8 cellular contexts compared by ENCODE assay signal in genomic region chr6:137043710-137044365, GRCh38. TPM values are rescaled to one million over a fixed set of nuclear protein-coding genes. Genes with fewer than 3 reads are reported as not detected.
DNase-seq lines count a peak whose midpoint lies in the region; FAIRE-seq and TF ChIP-seq lines count a peak whose summit lies in the region.

No MANE protein-coding gene starts in this region.

- H3K4me1 ChIP-seq in endothelial cell of umbilical vein (ENCODE audit: control insufficient read depth, extremely low read depth, insufficient read depth, low read length), result no peaks in the 10 kb centered on the region
- peaks cover 2% of the 10 kb centered on the region for H3K4me1 ChIP-seq in urinary bladder (ENCODE audit: insufficient read depth)

- H3K27ac ChIP-seq in RWPE1 (no peak overlapping the region), endothelial cell of umbilical vein (ENCODE audit: insufficient read depth, low read depth, low read length) (no peak overlapping the region), urinary bladder (ENCODE audit: low read depth) (peak overlapping the region; percentile 13)

- H2AFZ ChIP-seq in endothelial cell of umbilical vein (ENCODE audit: low read depth, low read length), result peak overlapping the region; percentile 89

- peak; percentile 42 for FAIRE-seq in endothelial cell of umbilical vein (lab: Jason Lieb, UNC)

- TF ChIP-seq POLR2A in endothelial cell of umbilical vein (IDR thresholded peaks at IDR 0.05; ENCODE audit: low read depth, low read length), result no peak

- H3K9me3 ChIP-seq in endothelial cell of umbilical vein (replicated peaks; ENCODE audit: control insufficient read depth, insufficient read depth, low read length), result no peaks in the 10 kb centered on the region

- DNase-seq in AG08395 (ENCODE audit: low spot score), result peak; percentile 34
- no peak for DNase-seq in GM12865 (ENCODE audit: low read depth)
- DNase-seq in RWPE1 (ENCODE audit: low spot score), result peak; percentile 38
- peak; percentile 39 for DNase-seq in endothelial cell of umbilical vein (ENCODE audit: low read depth, low spot score)
- DNase-seq in middle frontal gyrus (ENCODE audit: extremely low spot score, low spot score), result peak; percentile 6
- DNase-seq in NCI-H446 treated with DMSO at 0.1 percent for 48 hours (lab: John Stamatoyannopoulos, UW), result no peak
- no peak for DNase-seq in activated gamma-delta T cell (lab: John Stamatoyannopoulos, UW)

- WGBS in urinary bladder, result 4% methylated on average over 42 of the region's 42 CpGs

- CTCF ChIA-PET in RWPE1 (lab: Yijun Ruan, JAX) (interaction anchor here (0.6 to 1.9 kb wide), 4 partner anchors 9 to 235 kb away, joined by 3 to 9 read pairs (median 6); no protein-coding TSS in a partner anchor), endothelial cell of umbilical vein (lab: Charles Lee) (interaction anchor here (0.6 to 1.8 kb wide), 7 partner anchors 24 to 1862 kb away, joined by 3 to 5 read pairs (median 4); no protein-coding TSS in a partner anchor)

- BruUV-seq in endothelial cell of umbilical vein (replicated peaks; lab: Mats Ljungman, UMichigan), result no TSS peak

- H3K4me2 ChIP-seq in endothelial cell of umbilical vein (ENCODE audit: insufficient read depth, low read length), result peak overlapping the region; percentile 85

- H3K36me3 ChIP-seq in endothelial cell of umbilical vein (ENCODE audit: control insufficient read depth in 2 of 2, extremely low read depth in 1 of 2, insufficient read depth in 2 of 2, low read length in 2 of 2) (no peaks in the 10 kb centered on the region), urinary bladder (ENCODE audit: insufficient read depth) (no peaks in the 10 kb centered on the region)

- POLR2A ChIA-PET in RWPE1 (lab: Yijun Ruan, JAX; ENCODE audit: low non-redundant PET) (interaction anchor here (0.6 to 0.7 kb wide), 3 partner anchors 15 to 163 kb away, joined by 3 to 9 read pairs (median 3); no protein-coding TSS in a partner anchor), endothelial cell of umbilical vein (lab: Charles Lee) (no interaction called here)

- H3K79me2 ChIP-seq in endothelial cell of umbilical vein (ENCODE audit: control insufficient read depth, insufficient read depth, low read length), result no peaks in the 10 kb centered on the region

- dilution Hi-C loops in endothelial cell of umbilical vein (cut with MboI; ENCODE audit: extremely low pct_ligation_motif_present, low sequenced_read_pairs), result no loop called here

- TF ChIP-seq CTCF in GM12865 (IDR thresholded peaks at IDR 0.05; ENCODE audit: insufficient read depth, low read depth, low read length, missing control alignments) (no peak), RWPE1 (conservative IDR thresholded peaks at IDR 0.05; ENCODE audit: low read depth) (no peak), endothelial cell of umbilical vein (IDR thresholded peaks at IDR 0.05; ENCODE audit: extremely low read depth in 1 of 2, insufficient read depth in 1 of 2, low read depth in 1 of 2, low read length in 2 of 2) (no peak)

- no peaks in the 10 kb centered on the region for H3K9me1 ChIP-seq in endothelial cell of umbilical vein (replicated peaks; ENCODE audit: control insufficient read depth, extremely low read depth, insufficient read depth, low read length)

- H3K4me3 ChIP-seq in GM12865 (ENCODE audit: low read depth, low read length) (peak overlapping the region; percentile 56), endothelial cell of umbilical vein (replicated peaks in 1 of 3; ENCODE audit: insufficient read depth in 1 of 3, low read depth in 1 of 3, low read length in 3 of 3) (peak overlapping the region; percentile 55 to 71 (median 66)), urinary bladder (ENCODE audit: low read depth, low read length) (peak overlapping the region; percentile 88)

- peaks cover 13 to 38% of the 10 kb centered on the region in 2 experiments for H3K27me3 ChIP-seq in endothelial cell of umbilical vein (ENCODE audit: control insufficient read depth in 2 of 2, insufficient read depth in 2 of 2, low read length in 2 of 2)

- intact Hi-C loops in endothelial cell of umbilical vein (cut with micrococcal nuclease), result no loop called here

- no peaks in the 10 kb centered on the region for H4K20me1 ChIP-seq in endothelial cell of umbilical vein (replicated peaks; ENCODE audit: control insufficient read depth, extremely low read depth, insufficient read depth, low read length)

- H3K9ac ChIP-seq in endothelial cell of umbilical vein (replicated peaks; ENCODE audit: extremely low read depth, insufficient read depth, low read length), result peak overlapping the region; percentile 3

TF ChIP-seq in endothelial cell of umbilical vein, 7 proteins besides CTCF, POLR2A, EP300 and RAD21:
- TF ChIP-seq JUN (IDR thresholded peaks at IDR 0.05; ENCODE audit: borderline replicate concordance, insufficient read depth, insufficient read length, low read depth) (no peak), EZH2 (IDR thresholded peaks at IDR 0.05; ENCODE audit: borderline replicate concordance, low read depth, low read length, severe bottlenecking) (no peak), MYC (IDR thresholded peaks at IDR 0.05; ENCODE audit: low read depth, low read length) (no peak), MAX (IDR thresholded peaks at IDR 0.05; ENCODE audit: insufficient read depth, insufficient read length) (no peak), GATA2 (IDR thresholded peaks at IDR 0.05; ENCODE audit: insufficient read depth, insufficient read length, low read depth, low read length) (no peak), FOS (IDR thresholded peaks at IDR 0.05; ENCODE audit: borderline replicate concordance, insufficient read depth, low read length) (no peak), POLR2AphosphoS5 (IDR thresholded peaks at IDR 0.05; ENCODE audit: insufficient read depth, low read depth, low read length) (no peak)
TF ChIP-seq in endothelial cell of umbilical vein: peak in this region for 0.

RNA-seq across cellular contexts. Expression of gene IL20RA, which starts 0.9 kb away (rescaled TPM):
- total RNA-seq in endothelial cell of umbilical vein (not detected in 2 replicates), urinary bladder (4.4 TPM)
- polyA plus RNA-seq in endothelial cell of umbilical vein (not detected in 2 replicates), urinary bladder (2.1 TPM)
- not detected in 2 replicates for polyA plus RNA-seq in endothelial cell of umbilical vein (2011; cell fraction: cytosol; rRNA removed)
- not detected in 2 replicates for polyA plus RNA-seq in endothelial cell of umbilical vein (2011; cell fraction: nucleus; rRNA removed)
- polyA plus RNA-seq in endothelial cell of umbilical vein (2012), result not detected in 2 replicates
- not detected in 2 replicates for polyA minus RNA-seq in endothelial cell of umbilical vein
- polyA minus RNA-seq in endothelial cell of umbilical vein (2011; cell fraction: cytosol; rRNA and poly(A)+ RNA removed), result not detected
- polyA minus RNA-seq in endothelial cell of umbilical vein (2011; cell fraction: nucleus; rRNA and poly(A)+ RNA removed), result not detected in 2 replicates

Comparison
In these comparisons a context has a peak if more than half of its experiments do, and no peak if none do; other contexts are left out.
1. DNase-seq: peak in AG08395 (single experiment), RWPE1 (single experiment), endothelial cell of umbilical vein (single experiment) and middle frontal gyrus (single experiment); none in GM12865 (single experiment), NCI-H446 treated with DMSO at 0.1 percent for 48 hours (single experiment) and activated gamma-delta T cell (single experiment).
2. Peak in every context shown above with its lines, with median percentiles within 50 percentile points of each other: H3K4me3 ChIP-seq.